In genomic region chr1:186375929-186376330, GRCh38 we compare ENCODE assay signal across 1 cellular context.
TF ChIP-seq lines count a peak whose summit lies in the region.

No MANE protein-coding gene starts in this region.

TF ChIP-seq in GM12878, 131 proteins besides CTCF, POLR2A, EP300 and RAD21 (continued from another document):
- TF ChIP-seq CUX1 (IDR thresholded peaks at IDR 0.05; ENCODE audit: insufficient replicate concordance, low read depth, low read length) (no peak), NBN (IDR thresholded peaks at IDR 0.05) (0 out of 2 replicates have a peak, but pooled peaks have one; percentile 15), MEF2B (IDR thresholded peaks at IDR 0.05; ENCODE audit: partially characterized antibody, poor library complexity, severe bottlenecking) (no peak), SMAD1 (IDR thresholded peaks at IDR 0.05; ENCODE audit: low read depth, partially characterized antibody) (no peak), RAD51 (IDR thresholded peaks at IDR 0.05) (no peak), SMAD5 (IDR thresholded peaks at IDR 0.05; ENCODE audit: low read depth) (peak; percentile 49; the same call in 1 of the 2 replicates), IKZF2 (IDR thresholded peaks at IDR 0.05) (no peak; a peak in 1 of 4 replicates), NFXL1 (IDR thresholded peaks at IDR 0.05; ENCODE audit: borderline replicate concordance) (no peak), PML (IDR thresholded peaks at IDR 0.05; ENCODE audit: low read length) (0 out of 2 replicates have a peak, but pooled peaks have one; percentile 14), POLR2AphosphoS5 (IDR thresholded peaks at IDR 0.05; ENCODE audit: low read length) (peak; percentile 34; the same call in 1 of the 2 replicates), SIN3A (IDR thresholded peaks at IDR 0.05; ENCODE audit: low read depth, low read length) (0 out of 2 replicates have a peak, but pooled peaks have one; percentile 83)
- TF ChIP-seq, protein P1, sequence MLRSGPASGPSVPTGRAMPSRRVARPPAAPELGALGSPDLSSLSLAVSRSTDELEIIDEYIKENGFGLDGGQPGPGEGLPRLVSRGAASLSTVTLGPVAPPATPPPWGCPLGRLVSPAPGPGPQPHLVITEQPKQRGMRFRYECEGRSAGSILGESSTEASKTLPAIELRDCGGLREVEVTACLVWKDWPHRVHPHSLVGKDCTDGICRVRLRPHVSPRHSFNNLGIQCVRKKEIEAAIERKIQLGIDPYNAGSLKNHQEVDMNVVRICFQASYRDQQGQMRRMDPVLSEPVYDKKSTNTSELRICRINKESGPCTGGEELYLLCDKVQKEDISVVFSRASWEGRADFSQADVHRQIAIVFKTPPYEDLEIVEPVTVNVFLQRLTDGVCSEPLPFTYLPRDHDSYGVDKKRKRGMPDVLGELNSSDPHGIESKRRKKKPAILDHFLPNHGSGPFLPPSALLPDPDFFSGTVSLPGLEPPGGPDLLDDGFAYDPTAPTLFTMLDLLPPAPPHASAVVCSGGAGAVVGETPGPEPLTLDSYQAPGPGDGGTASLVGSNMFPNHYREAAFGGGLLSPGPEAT (IDR thresholded peaks at IDR 0.05; ENCODE audit: low read depth) = peak; percentile 24; the same call in 1 of the 2 replicates
- TF ChIP-seq, protein P2, sequence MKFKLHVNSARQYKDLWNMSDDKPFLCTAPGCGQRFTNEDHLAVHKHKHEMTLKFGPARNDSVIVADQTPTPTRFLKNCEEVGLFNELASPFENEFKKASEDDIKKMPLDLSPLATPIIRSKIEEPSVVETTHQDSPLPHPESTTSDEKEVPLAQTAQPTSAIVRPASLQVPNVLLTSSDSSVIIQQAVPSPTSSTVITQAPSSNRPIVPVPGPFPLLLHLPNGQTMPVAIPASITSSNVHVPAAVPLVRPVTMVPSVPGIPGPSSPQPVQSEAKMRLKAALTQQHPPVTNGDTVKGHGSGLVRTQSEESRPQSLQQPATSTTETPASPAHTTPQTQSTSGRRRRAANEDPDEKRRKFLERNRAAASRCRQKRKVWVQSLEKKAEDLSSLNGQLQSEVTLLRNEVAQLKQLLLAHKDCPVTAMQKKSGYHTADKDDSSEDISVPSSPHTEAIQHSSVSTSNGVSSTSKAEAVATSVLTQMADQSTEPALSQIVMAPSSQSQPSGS (IDR thresholded peaks at IDR 0.05; ENCODE audit: low read length) = peak; percentile 4; the same call in 1 of the 2 replicates
